ENCODE assay signal across 1 cellular context in genomic region chr13:110308377-110309158, GRCh38.
TF ChIP-seq lines count a peak whose summit lies in the region.

No MANE protein-coding gene starts in this region.

TF ChIP-seq in IMR-90, 13 proteins besides CTCF, POLR2A, EP300 and RAD21:
- TF ChIP-seq BHLHE40 (IDR thresholded peaks at IDR 0.05; ENCODE audit: low read depth, low read length), result no peak
- TF ChIP-seq MAFK (IDR thresholded peaks at IDR 0.05; ENCODE audit: low read depth, low read length), result no peak
- no peak for TF ChIP-seq USF2 (IDR thresholded peaks at IDR 0.05; ENCODE audit: low read depth, low read length)
- peak; percentile 35; the same call in 1 of the 2 replicates for TF ChIP-seq CHD1 (IDR thresholded peaks at IDR 0.05; ENCODE audit: low read depth, low read length)
- TF ChIP-seq MAZ (IDR thresholded peaks at IDR 0.05; ENCODE audit: borderline replicate concordance, low read depth, low read length), result no peak
- TF ChIP-seq MXI1 (IDR thresholded peaks at IDR 0.05; ENCODE audit: borderline replicate concordance, low read depth, low read length), result no peak
